In the genomic region with DNA sequence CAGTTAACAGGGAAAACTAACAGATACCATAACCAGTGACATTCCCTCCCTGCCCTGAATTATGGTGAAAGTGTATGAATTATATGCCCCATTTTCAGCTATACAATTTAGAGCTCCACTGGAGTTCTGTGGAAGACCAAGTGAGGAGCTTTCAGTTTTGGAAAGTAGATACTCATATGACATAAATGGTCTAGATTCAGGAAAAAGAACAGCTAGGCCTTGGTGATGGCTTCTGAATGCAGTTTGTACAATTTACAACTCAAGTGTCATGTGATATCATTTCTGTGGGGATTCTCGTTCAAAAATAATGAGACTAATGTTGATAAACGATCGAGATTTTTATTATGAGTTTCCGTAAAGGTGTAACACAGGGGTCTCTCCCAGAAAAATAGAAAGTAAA, we compare ENCODE assay signal across 7 cellular contexts.
"Had no signal": no experiment of that assay in that cellular context is flagged by ENCODE, and none has a peak within 500 bp of the region (broad histone marks: within the 10 kb centered on the region; RNA-seq: fewer than 3 reads in every experiment).

No MANE protein-coding gene starts in this region.

- DNase-seq: IMR-90, KBM-7, KG1 had no signal

- FAIRE-seq: HepG2, HTR-8/SVneo had no signal

- ATAC-seq: HepG2 had no signal

- H3K27ac ChIP-seq: HL-60, KMS-11 had no signal

- H3K4me2 ChIP-seq: KMS-11 had no signal

- H3K9ac ChIP-seq: KMS-11 had no signal
